ENCODE assay signal across 8 cellular contexts in genomic region chr15:41934843-41935242, GRCh38. TPM values are rescaled to one million over a fixed set of nuclear protein-coding genes. Genes with fewer than 3 reads are reported as not detected.
DNase-seq lines count a peak whose midpoint lies in the region; ATAC-seq and TF ChIP-seq lines count a peak whose summit lies in the region.

No MANE protein-coding gene starts in this region.

- ATAC-seq in GM19324 (IDR thresholded peaks at IDR 0.05; ENCODE audit: low FRiP score, unreplicated experiment) = no peak

- H3F3A ChIP-seq in DOHH2 (ENCODE audit: control insufficient read depth, insufficient read depth) = peaks cover 2% of the 10 kb centered on the region; the same call in 1 of the 2 replicates

- H4K20me1 ChIP-seq in DOHH2 (ENCODE audit: control insufficient read depth, insufficient read depth, low read depth, low read length) = no peaks in the 10 kb centered on the region

- H3K4me2 ChIP-seq in DOHH2 (ENCODE audit: low read length) (peak overlapping the region; percentile 42), mesenchymal stem cell (ENCODE audit: low read length, poor library complexity, severe bottlenecking) (no peak overlapping the region)

- H2BK15ac ChIP-seq in mesenchymal stem cell (ENCODE audit: low read depth, poor library complexity, severe bottlenecking) = peak overlapping the region; percentile 23

- no peaks in the 10 kb centered on the region for H3K9me2 ChIP-seq in DOHH2 (replicated peaks; ENCODE audit: control insufficient read depth, low read length)

- peak overlapping the region; percentile 1 for H2BK5ac ChIP-seq in mesenchymal stem cell (ENCODE audit: low read depth, low read length, poor library complexity, severe bottlenecking)

- TF ChIP-seq CTCF in DOHH2 (IDR thresholded peaks at IDR 0.05; ENCODE audit: low read depth, low read length, poor library complexity, severe bottlenecking) (no peak), BE2C (IDR thresholded peaks at IDR 0.05; ENCODE audit: low read depth, low read length) (no peak)

- H3K4me3 ChIP-seq in DOHH2 (ENCODE audit: low read length) (peak overlapping the region; percentile 39), mesenchymal stem cell (ENCODE audit: insufficient read depth in 1 of 2, low read depth in 1 of 2, low read length in 2 of 2) (no peak overlapping the region), BE2C (ENCODE audit: low read depth, low read length) (no peak overlapping the region)

- no peaks in the 10 kb centered on the region for H3K79me2 ChIP-seq in DOHH2 (ENCODE audit: control insufficient read depth, low read length)

- H2AK5ac ChIP-seq in mesenchymal stem cell (ENCODE audit: low read length, severe bottlenecking) = peak overlapping the region; percentile 96

- no peak overlapping the region for H3K14ac ChIP-seq in mesenchymal stem cell (ENCODE audit: low read length in 2 of 2)

- WGBS in mesenchymal stem cell = 50% methylated on average over 4 of the region's 4 CpGs

- H3K36me3 ChIP-seq in DOHH2 (ENCODE audit: control insufficient read depth, low read length) (no peaks in the 10 kb centered on the region), mesenchymal stem cell (ENCODE audit: control insufficient read depth in 1 of 2, insufficient read depth in 2 of 2, low read depth in 1 of 2, low read length in 2 of 2) (peaks cover 0 to 15% of the 10 kb centered on the region in 2 experiments), BE2C (no peaks in the 10 kb centered on the region)

- H3K27me3 ChIP-seq in DOHH2 (ENCODE audit: control insufficient read depth, low read length) (no peaks in the 10 kb centered on the region), mesenchymal stem cell (ENCODE audit: control insufficient read depth in 1 of 2, insufficient read depth in 1 of 2, low read length in 2 of 2) (no peaks in the 10 kb centered on the region), BE2C (no peaks in the 10 kb centered on the region)

- H3K4ac ChIP-seq in mesenchymal stem cell (ENCODE audit: low read depth in 1 of 2, low read length in 2 of 2) = peak overlapping the region in 1 of 2 experiments; percentile 77

- H3K4me1 ChIP-seq in DOHH2 (ENCODE audit: control insufficient read depth, low read length) = peaks cover 33% of the 10 kb centered on the region
- H3K4me1 ChIP-seq in mesenchymal stem cell (ENCODE audit: control insufficient read depth, insufficient read depth, low read depth, low read length) = peaks cover 42% of the 10 kb centered on the region
- no peaks in the 10 kb centered on the region; the same call in none of the 2 replicates for H3K4me1 ChIP-seq in BE2C

- no peak overlapping the region for H3K23ac ChIP-seq in mesenchymal stem cell (ENCODE audit: low read length in 2 of 2)

- H3K79me1 ChIP-seq in mesenchymal stem cell (replicated peaks; ENCODE audit: low read length, poor library complexity, severe bottlenecking) = peaks cover 13% of the 10 kb centered on the region

- no peak overlapping the region for H2BK120ac ChIP-seq in mesenchymal stem cell (ENCODE audit: low read depth, low read length)

- H3K27ac ChIP-seq in DOHH2 (ENCODE audit: low read depth, low read length) (no peak overlapping the region), mesenchymal stem cell (ENCODE audit: low read length, poor library complexity, severe bottlenecking) (peak overlapping the region; percentile 95)

- no peak overlapping the region for H2AFZ ChIP-seq in mesenchymal stem cell (ENCODE audit: low read depth, low read length)

- H4K8ac ChIP-seq in mesenchymal stem cell (ENCODE audit: low read length) = peak overlapping the region; percentile 49

- H3K9ac ChIP-seq in mesenchymal stem cell (ENCODE audit: low read length) = no peak overlapping the region

- peak overlapping the region in 1 of 2 experiments; percentile 29 for H3K18ac ChIP-seq in mesenchymal stem cell (ENCODE audit: low read depth in 1 of 2, low read length in 2 of 2)

- DNase-seq in RPMI7951 (ENCODE audit: low read depth) (peak; percentile 70), mesenchymal stem cell (no peak), BE2C (no peak), NOMO-1 treated with dmso at 0.1 percent for 144 hours (lab: John Stamatoyannopoulos, UW; ENCODE audit: unreplicated experiment) (no peak)
- DNase-seq in activated gamma-delta T cell treated with anti-CD3 and anti-CD28 coated beads, Interleukin-2, amount 50 U/mL, for 16 hours (ENCODE audit: low read depth) = peak; percentile 54
- peak; percentile 67 to 78 (median 70) for DNase-seq in stimulated activated naive CD4-positive, alpha-beta T cell (lab: John Stamatoyannopoulos, UW)

- H3K9me3 ChIP-seq in DOHH2 (ENCODE audit: control insufficient read depth, insufficient read depth, low read length) (no peaks in the 10 kb centered on the region), mesenchymal stem cell (ENCODE audit: control insufficient read depth, low read length) (no peaks in the 10 kb centered on the region), BE2C (no peaks in the 10 kb centered on the region)

- no peak overlapping the region for H2BK12ac ChIP-seq in mesenchymal stem cell (ENCODE audit: low read length in 2 of 2)

- peak overlapping the region; percentile 52 for H4K91ac ChIP-seq in mesenchymal stem cell (ENCODE audit: low read length)

RNA-seq across cellular contexts. Expression of gene EHD4, which starts 37.5 kb away (rescaled TPM):
- total RNA-seq in RPMI7951 (2014; rRNA removed; shearing (Covaris generic)) = 35.3 and 43.4 TPM in 2 replicates
- polyA plus RNA-seq in mesenchymal stem cell (2013, experiment 1 of 2) = 16.3 TPM
- polyA plus RNA-seq in mesenchymal stem cell (2013, experiment 2 of 2) = 16.0 TPM
- 2.4 TPM for polyA plus RNA-seq in BE2C (2012; ENCODE audit: insufficient read depth, insufficient read length, low read depth)

RNA-seq across cellular contexts. Expression of gene SPTBN5, which starts 41.0 kb away (rescaled TPM):
- 1.7 and 1.9 TPM in 2 replicates for total RNA-seq in RPMI7951 (2014; rRNA removed; shearing (Covaris generic))
- 0.32 TPM for polyA plus RNA-seq in mesenchymal stem cell (2013, experiment 1 of 2)
- 0.29 TPM for polyA plus RNA-seq in mesenchymal stem cell (2013, experiment 2 of 2)
- 1.7 TPM for polyA plus RNA-seq in BE2C (2012; ENCODE audit: insufficient read depth, insufficient read length, low read depth)

Comparison
In these comparisons a context has a peak if more than half of its experiments do, and no peak if none do; other contexts are left out.
1. DNase-seq: peak in RPMI7951 (single experiment), activated gamma-delta T cell treated with anti-CD3 and anti-CD28 coated beads, Interleukin-2, amount 50 U/mL, for 16 hours (single experiment) and stimulated activated naive CD4-positive, alpha-beta T cell (6 of 6); none in mesenchymal stem cell (single experiment), BE2C (single experiment) and NOMO-1 treated with dmso at 0.1 percent for 144 hours (single experiment).